Comparison of ENCODE assay signal across 8 cellular contexts in the genomic region with DNA sequence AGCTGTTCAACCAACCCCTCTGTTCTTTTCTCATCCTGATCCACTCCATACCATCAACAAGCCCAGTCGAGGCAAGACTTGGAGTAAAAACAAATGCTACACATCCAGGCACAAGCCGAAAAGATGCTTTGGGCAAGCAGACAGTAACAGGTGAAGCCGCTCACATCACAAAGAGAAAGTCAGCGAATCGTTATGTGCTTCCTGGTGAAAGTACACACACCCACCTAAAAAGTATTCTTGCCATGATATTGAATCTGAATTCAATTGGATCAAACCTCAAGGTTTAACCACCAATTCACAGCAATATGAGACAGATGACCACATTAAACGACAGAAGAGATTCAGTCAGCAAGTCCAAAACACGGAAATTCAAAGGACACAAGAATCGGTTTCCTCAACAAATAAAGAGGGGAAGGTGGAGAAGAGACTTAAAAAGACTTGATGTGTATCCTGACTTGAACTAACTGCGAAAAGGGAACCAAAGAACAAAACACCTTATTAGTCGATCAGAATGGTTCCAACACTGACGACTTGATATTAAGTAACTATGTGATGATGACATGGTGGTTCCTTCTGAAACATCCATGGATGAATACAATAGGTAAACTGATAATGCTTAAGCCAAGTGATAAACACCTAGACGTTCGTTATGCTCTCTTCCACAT. TPM values are rescaled to one million over a fixed set of nuclear protein-coding genes. Genes with fewer than 3 reads are reported as not detected.
DNase-seq lines count a peak whose midpoint lies in the region; ATAC-seq and TF ChIP-seq lines count a peak whose summit lies in the region.

No MANE protein-coding gene starts in this region.

- TF ChIP-seq CTCF in NB4 (IDR thresholded peaks at IDR 0.05; ENCODE audit: low read depth, low read length), result no peak

- H3K4me3 ChIP-seq in NB4 (ENCODE audit: low read depth, low read length), result peak overlapping the region; percentile 79
- peak overlapping the region; percentile 85 for H3K4me3 ChIP-seq in iPS-18c (ENCODE audit: insufficient read depth, low read depth, low read length)
- H3K4me3 ChIP-seq in skin epidermis, result peak overlapping the region; percentile 72 to 100 (median 84)

- no peak for TF ChIP-seq POLR2A in NB4 (IDR thresholded peaks at IDR 0.05; ENCODE audit: extremely low read depth, insufficient read length)

- peak; percentile 2 for ATAC-seq in Right ventricle myocardium superior (ENCODE audit: poor library complexity)

- no peaks in the 10 kb centered on the region for H3K9me3 ChIP-seq in iPS-18c (ENCODE audit: control insufficient read depth, insufficient read depth, low read length)

- intact Hi-C loops in Right ventricle myocardium superior (cut with DNase I), result no loop called here
- intact Hi-C loops in cardiac septum (cut with DNase I), result no loop called here

- WGBS in adipose tissue, 3 donors, result 8 to 13% (median 8%) methylated on average over 13 of the region's 13 CpGs

- DNase-seq in Right ventricle myocardium superior (no peak), cardiac septum (ENCODE audit: low spot score) (no peak), NB4 (ENCODE audit: low read depth) (peak; percentile 46), GF-D8 (lab: John Stamatoyannopoulos, UW) (no peak), NCI-H1092 (lab: John Stamatoyannopoulos, UW) (no peak)

- peak overlapping the region; percentile 67 for H3K27ac ChIP-seq in adipose tissue (ENCODE audit: low read depth, low read length)
- H3K27ac ChIP-seq in skin epidermis, result peak overlapping the region; percentile 86 to 99 (median 97)

RNA-seq across cellular contexts. Expression of a gene that starts 1.1 kb away (rescaled TPM):
- total RNA-seq in Right ventricle myocardium superior, result 3.3 TPM
- total RNA-seq in cardiac septum, result 7.5 TPM
- polyA plus RNA-seq in adipose tissue, result 10 to 100 TPM in 2 of 3 donors, 1 to 10 TPM in 1; 5.2 to 14.6 (median 10.6) TPM
